Comparison of ENCODE assay signal across 8 cellular contexts in the genomic region with DNA sequence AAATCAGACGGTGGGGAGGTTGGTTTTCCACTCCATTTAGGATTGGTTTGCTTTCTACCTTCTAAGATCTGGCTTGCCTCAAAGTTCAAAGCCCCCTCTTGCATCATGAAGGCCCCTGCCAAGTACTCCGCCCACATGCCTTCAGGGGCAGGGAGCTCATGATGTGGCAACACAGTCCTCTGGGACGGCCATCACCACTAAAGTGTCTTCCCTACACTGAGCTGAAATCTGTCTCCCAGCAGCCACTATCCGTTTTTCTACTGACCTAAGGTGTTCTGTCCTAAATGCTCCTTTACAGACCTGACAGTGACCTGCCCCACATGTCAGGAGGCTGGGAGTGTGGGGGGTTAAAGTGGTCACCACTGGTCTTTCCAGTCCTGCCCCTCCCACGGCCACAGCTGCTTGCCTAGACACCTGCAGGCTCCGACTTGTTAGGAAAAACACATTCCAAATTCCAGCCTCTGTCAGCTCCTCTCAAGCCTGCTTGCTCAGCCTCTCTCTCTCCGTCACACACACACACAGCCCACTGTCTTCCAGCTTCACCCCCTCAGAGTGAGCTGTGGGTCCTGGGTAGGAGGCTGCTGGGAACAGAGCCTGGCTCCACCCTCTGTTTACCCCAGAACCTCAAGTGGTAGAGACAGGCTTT. TPM values are rescaled to one million over a fixed set of nuclear protein-coding genes. Genes with fewer than 3 reads are reported as not detected.
DNase-seq lines count a peak whose midpoint lies in the region; ATAC-seq and TF ChIP-seq lines count a peak whose summit lies in the region.

No MANE protein-coding gene starts in this region.

- H3K4me3 Mint-ChIP-seq in T-helper 17 cell: no peak overlapping the region
- no peak overlapping the region for H3K4me3 Mint-ChIP-seq in activated naive CD4-positive, alpha-beta T cell treated with anti-CD3 and anti-CD28 coated beads, Interleukin-2, amount 10 ng/mL, durations not matched to agents 7 days and 5 days

- TF ChIP-seq POLR2A in stomach (IDR thresholded peaks at IDR 0.05): no peak

- no peaks in the 10 kb centered on the region for H3K36me3 Mint-ChIP-seq in T-helper 17 cell (ENCODE audit: low read depth)
- H3K36me3 Mint-ChIP-seq in activated naive CD4-positive, alpha-beta T cell treated with anti-CD3 and anti-CD28 coated beads, Interleukin-2, amount 10 ng/mL, durations not matched to agents 7 days and 5 days: no peaks in the 10 kb centered on the region

- H3K9me3 Mint-ChIP-seq in activated naive CD4-positive, alpha-beta T cell treated with anti-CD3 and anti-CD28 coated beads, Interleukin-2, amount 10 ng/mL, durations not matched to agents 7 days and 5 days: no peaks in the 10 kb centered on the region

- WGBS in stomach, 5 donors: 33 to 51% (median 46%) methylated on average over 7 of the region's 7 CpGs

- TF ChIP-seq EP300 in Ishikawa (IDR thresholded peaks at IDR 0.05; ENCODE audit: borderline replicate concordance) (no peak), stomach (IDR thresholded peaks at IDR 0.05) (no peak)

- H3K27me3 ChIP-seq in stomach: no peaks in the 10 kb centered on the region

- no peak overlapping the region for H3K27ac Mint-ChIP-seq in T-helper 17 cell
- no peak overlapping the region for H3K27ac Mint-ChIP-seq in activated naive CD4-positive, alpha-beta T cell treated with anti-CD3 and anti-CD28 coated beads, Interleukin-2, amount 10 ng/mL, durations not matched to agents 7 days and 5 days

- DNase-seq in hippocampal formation (lab: John Stamatoyannopoulos, UW) (peak; percentile 60 to 74), stomach (no peak), T-helper 17 cell (no peak), HUDEP-2 (lab: John Stamatoyannopoulos, UW; ENCODE audit: unreplicated experiment in 76 of 76) (no peak)
- DNase-seq in activated naive CD4-positive, alpha-beta T cell treated with anti-CD3 and anti-CD28 coated beads, Interleukin-2, amount 10 ng/mL, durations not matched to agents 7 days and 5 days: no peak

- TF ChIP-seq CTCF in WI38 (IDR thresholded peaks at IDR 0.05; ENCODE audit: low read depth, low read length) (no peak), stomach (IDR thresholded peaks at IDR 0.05) (no peak)

- intact Hi-C loops in stomach (cut with DNase I; ENCODE audit: low total_unique reads): no loop called here

- no peak for TF ChIP-seq RAD21 in Ishikawa (IDR thresholded peaks at IDR 0.05; ENCODE audit: low read depth)

- H3K4me3 ChIP-seq in WI38 (ENCODE audit: low read depth, low read length): 0 out of 2 replicates have a peak overlapping the region, but pooled peaks have one; percentile 20
- no peak overlapping the region for H3K4me3 ChIP-seq in stomach

- H3K4me1 ChIP-seq in stomach: peaks cover 53 to 95% (median 80%) of the 10 kb centered on the region in 4 donors

- no peaks in the 10 kb centered on the region for H3K36me3 ChIP-seq in stomach

- H3K27ac ChIP-seq in stomach: peak overlapping the region in 4 of 5 donors; percentile 41 to 80 (median 76)

- H3K9me3 ChIP-seq in stomach (no peaks in the 10 kb centered on the region), T-helper 17 cell (ENCODE audit: control insufficient read depth, low read length, poor library complexity, severe bottlenecking) (no peaks in the 10 kb centered on the region)

- peaks cover 17% of the 10 kb centered on the region for H3K27me3 Mint-ChIP-seq in T-helper 17 cell
- peaks cover 13% of the 10 kb centered on the region for H3K27me3 Mint-ChIP-seq in activated naive CD4-positive, alpha-beta T cell treated with anti-CD3 and anti-CD28 coated beads, Interleukin-2, amount 10 ng/mL, durations not matched to agents 7 days and 5 days

- CTCF ChIA-PET in activated naive CD4-positive, alpha-beta T cell treated with anti-CD3 and anti-CD28 coated beads, Interleukin-2, amount 10 ng/mL, durations not matched to agents 7 days and 5 days (lab: Charles Lee): interaction anchor here (0.6 kb wide), 1 partner anchor 111 kb away, joined by 3 read pairs; no protein-coding TSS in a partner anchor

- peaks cover 2% of the 10 kb centered on the region for H3K4me1 Mint-ChIP-seq in T-helper 17 cell
- H3K4me1 Mint-ChIP-seq in activated naive CD4-positive, alpha-beta T cell treated with anti-CD3 and anti-CD28 coated beads, Interleukin-2, amount 10 ng/mL, durations not matched to agents 7 days and 5 days: no peaks in the 10 kb centered on the region

- ATAC-seq in T-helper 17 cell: no peak
- ATAC-seq in HG03159 (IDR thresholded peaks at IDR 0.05; ENCODE audit: unreplicated experiment): no peak

TF ChIP-seq in Ishikawa, 13 proteins besides CTCF, POLR2A, EP300 and RAD21:
- peak; percentile 64 for TF ChIP-seq CEBPB (IDR thresholded peaks at IDR 0.05)
- no peak for TF ChIP-seq TAF1 (IDR thresholded peaks at IDR 0.05; ENCODE audit: low read depth)
- peak; percentile 25; the same call in 1 of the 2 replicates for TF ChIP-seq TEAD4 (IDR thresholded peaks at IDR 0.05)
- peak; percentile 68 for TF ChIP-seq TCF12 (IDR thresholded peaks at IDR 0.05; ENCODE audit: low read depth)
TF ChIP-seq in Ishikawa: peak in this region for 3.

RNA-seq across cellular contexts. Expression of a gene that starts 44.9 kb away (rescaled TPM):
- total RNA-seq in stomach (10 to 100 TPM in 3 of 5 donors, 1 to 10 TPM in 2; 3.5 to 37.7 (median 14.8) TPM), T-helper 17 cell (1 to 10 TPM in 1 of 2 donors, under 1 TPM in 1; 0.65 to 1.5 TPM)
- 1 to 10 TPM; 6.7 to 9.0 (median 7.3) TPM for polyA plus RNA-seq in stomach

Comparison
In these comparisons a context has a peak if more than half of its experiments do, and no peak if none do; other contexts are left out.
1. DNase-seq: peak in hippocampal formation (2 of 2); none in stomach (single experiment), T-helper 17 cell (0 of 3), activated naive CD4-positive, alpha-beta T cell treated with anti-CD3 and anti-CD28 coated beads, Interleukin-2, amount 10 ng/mL, durations not matched to agents 7 days and 5 days (single experiment) and HUDEP-2 (0 of 76).